ENCODE assay signal across 15 cellular contexts in genomic region chrX:133865761-133866470, GRCh38.
"Had no signal": no experiment of that assay in that cellular context is flagged by ENCODE, and none has a peak within 500 bp of the region (broad histone marks: within the 10 kb centered on the region; RNA-seq: fewer than 3 reads in every experiment).

No MANE protein-coding gene starts in this region.

- H3K27me3 ChIP-seq: esophagus squamous epithelium, gastroesophageal sphincter, suprapubic skin, thyroid gland had no signal

- H3K36me3 ChIP-seq: esophagus squamous epithelium, gastroesophageal sphincter, suprapubic skin, thyroid gland had no signal

- H3K4me3 ChIP-seq: esophagus squamous epithelium, gastroesophageal sphincter, suprapubic skin, thyroid gland had no signal

- H3K4me1 ChIP-seq: esophagus squamous epithelium, gastroesophageal sphincter, suprapubic skin, thyroid gland had no signal

- H3K9me3 ChIP-seq: esophagus squamous epithelium, gastroesophageal sphincter, suprapubic skin, thyroid gland had no signal

- DNase-seq: effector memory CD8-positive, alpha-beta T cell; esophagus squamous epithelium; foreskin fibroblast; glutamatergic neuron; kidney glomerular epithelial cell; mesendoderm; naive thymus-derived CD4-positive, alpha-beta T cell; posterior cingulate gyrus; small intestine; stimulated activated CD4-positive, alpha-beta T cell treated with anti-CD3 and anti-CD28 coated beads, Interleukin-12 subunit alpha, Interleukin-12 subunit beta, amount 100 ng/mL, for 4 hours; stimulated activated naive CD4-positive, alpha-beta T cell treated with Interleukin-2 at 50 U/mL for 16 hours; thyroid gland had no signal

- FAIRE-seq: small intestine, urothelium cell line had no signal

- ATAC-seq: effector memory CD8-positive, alpha-beta T cell; gastroesophageal sphincter; naive thymus-derived CD4-positive, alpha-beta T cell had no signal

- H3K27ac ChIP-seq: esophagus squamous epithelium, gastroesophageal sphincter, suprapubic skin, thyroid gland had no signal
